ENCODE assay signal across 1 cellular context in genomic region chr2:216636570-216637450, GRCh38.
TF ChIP-seq lines count a peak whose summit lies in the region.

No MANE protein-coding gene starts in this region.

TF ChIP-seq in HepG2, 621 proteins besides CTCF, POLR2A, EP300 and RAD21 (continued from another document and continues in another):
- TF ChIP-seq ZNF275 (CRISPR knock-in tag; IDR thresholded peaks at IDR 0.05; ENCODE audit: borderline replicate concordance) (no peak), SP4 (CRISPR knock-in tag; IDR thresholded peaks at IDR 0.05) (no peak), STAG1 (CRISPR knock-in tag; IDR thresholded peaks at IDR 0.05) (no peak), BATF2 (CRISPR knock-in tag; IDR thresholded peaks at IDR 0.05) (no peak), SCMH1 (CRISPR knock-in tag; IDR thresholded peaks at IDR 0.05; ENCODE audit: borderline replicate concordance) (no peak), HBP1 (CRISPR knock-in tag; IDR thresholded peaks at IDR 0.05; ENCODE audit: low read depth) (no peak), RXRA (CRISPR knock-in tag; IDR thresholded peaks at IDR 0.05) (no peak), PAXIP1 (CRISPR knock-in tag; conservative IDR thresholded peaks at IDR 0.05) (peak; percentile 46; the same call in 1 of the 2 replicates), SNRNP70 (IDR thresholded peaks at IDR 0.05; ENCODE audit: low read depth, low read length) (no peak), NCOA5 (CRISPR knock-in tag; IDR thresholded peaks at IDR 0.05) (no peak), HNF4G (IDR thresholded peaks at IDR 0.05; ENCODE audit: borderline replicate concordance, low read depth, low read length) (peak; percentile 32; the same call in 1 of the 2 replicates), HNF4G (CRISPR knock-in tag; IDR thresholded peaks at IDR 0.05; ENCODE audit: borderline replicate concordance, low read depth) (no peak), ZBTB10 (CRISPR knock-in tag; IDR thresholded peaks at IDR 0.05; ENCODE audit: borderline replicate concordance) (no peak), SAP130 (CRISPR knock-in tag; IDR thresholded peaks at IDR 0.05; ENCODE audit: low read depth) (peak; percentile 43; the same call in 1 of the 2 replicates), TP53 (CRISPR knock-in tag; conservative IDR thresholded peaks at IDR 0.05) (no peak), MAFK (conservative IDR thresholded peaks at IDR 0.05 in 1 of 2, IDR thresholded peaks at IDR 0.05 in 1 of 2; ENCODE audit: low read length in 2 of 2) (no peak), MIER2 (CRISPR knock-in tag; IDR thresholded peaks at IDR 0.05) (no peak), KDM5B (CRISPR knock-in tag; IDR thresholded peaks at IDR 0.05; ENCODE audit: borderline replicate concordance) (0 out of 2 replicates have a peak, but pooled peaks have one; percentile 22), TBX2 (CRISPR knock-in tag; IDR thresholded peaks at IDR 0.05; ENCODE audit: borderline replicate concordance) (no peak; the same call in 1 of the 2 replicates), EED (CRISPR knock-in tag; IDR thresholded peaks at IDR 0.05) (no peak), ZNF576 (CRISPR knock-in tag; IDR thresholded peaks at IDR 0.05) (no peak), RFXAP (CRISPR knock-in tag; IDR thresholded peaks at IDR 0.05; ENCODE audit: borderline replicate concordance) (0 out of 2 replicates have a peak, but pooled peaks have one; percentile 35), ZNF652 (CRISPR knock-in tag; IDR thresholded peaks at IDR 0.05; ENCODE audit: borderline replicate concordance, low read depth) (no peak), ZNF704 (CRISPR knock-in tag; IDR thresholded peaks at IDR 0.05; ENCODE audit: borderline replicate concordance) (no peak), THAP11 (CRISPR knock-in tag; IDR thresholded peaks at IDR 0.05) (no peak), SALL1 (CRISPR knock-in tag; IDR thresholded peaks at IDR 0.05) (peak; percentile 40; the same call in 1 of the 2 replicates), NPAS2 (CRISPR knock-in tag; IDR thresholded peaks at IDR 0.05; ENCODE audit: borderline replicate concordance) (no peak), IRF9 (CRISPR knock-in tag; IDR thresholded peaks at IDR 0.05; ENCODE audit: borderline replicate concordance) (no peak), TBL1XR1 (IDR thresholded peaks at IDR 0.05; ENCODE audit: borderline replicate concordance, low read length, partially characterized antibody) (no peak), THYN1 (CRISPR knock-in tag; IDR thresholded peaks at IDR 0.05; ENCODE audit: borderline replicate concordance, low read depth) (no peak), SMAD9 (CRISPR knock-in tag; IDR thresholded peaks at IDR 0.05) (no peak), NR2F1 (CRISPR knock-in tag; IDR thresholded peaks at IDR 0.05) (no peak), AKAP8 (CRISPR knock-in tag; IDR thresholded peaks at IDR 0.05) (no peak), CAMTA2 (CRISPR knock-in tag; IDR thresholded peaks at IDR 0.05; ENCODE audit: borderline replicate concordance) (no peak), ZNF558 (CRISPR knock-in tag; IDR thresholded peaks at IDR 0.05; ENCODE audit: borderline replicate concordance) (no peak), HMG20B (CRISPR knock-in tag; conservative IDR thresholded peaks at IDR 0.05) (no peak), ZNF761 (CRISPR knock-in tag; conservative IDR thresholded peaks at IDR 0.05) (no peak), PITX1 (CRISPR knock-in tag; IDR thresholded peaks at IDR 0.05) (peak; percentile 82), SNAPC5 (CRISPR knock-in tag; IDR thresholded peaks at IDR 0.05; ENCODE audit: borderline replicate concordance) (no peak), ZNF510 (CRISPR knock-in tag; IDR thresholded peaks at IDR 0.05; ENCODE audit: low read depth) (no peak), FOXA1 (IDR thresholded peaks at IDR 0.05) (no peak), FOXA1 (CRISPR knock-in tag; IDR thresholded peaks at IDR 0.05) (no peak), DBP (CRISPR knock-in tag; IDR thresholded peaks at IDR 0.05; ENCODE audit: not compliant biosample characterization) (no peak), ZNF784 (CRISPR knock-in tag; IDR thresholded peaks at IDR 0.05; ENCODE audit: borderline replicate concordance) (no peak), MYPOP (CRISPR knock-in tag; IDR thresholded peaks at IDR 0.05) (no peak), ZFP36L2 (CRISPR knock-in tag; IDR thresholded peaks at IDR 0.05) (no peak), ZNF572 (CRISPR knock-in tag; IDR thresholded peaks at IDR 0.05) (peak; percentile 62; the same call in 1 of the 2 replicates), LBX2 (CRISPR knock-in tag; IDR thresholded peaks at IDR 0.05; ENCODE audit: borderline replicate concordance) (no peak), YEATS4 (CRISPR knock-in tag; IDR thresholded peaks at IDR 0.05; ENCODE audit: borderline replicate concordance) (no peak), TMF1 (CRISPR knock-in tag; IDR thresholded peaks at IDR 0.05; ENCODE audit: low read depth) (no peak), ZBTB38 (CRISPR knock-in tag; IDR thresholded peaks at IDR 0.05) (no peak), ZNF557 (CRISPR knock-in tag; IDR thresholded peaks at IDR 0.05) (no peak), SATB2 (CRISPR knock-in tag; IDR thresholded peaks at IDR 0.05) (no peak)
